8 cellular contexts compared by ENCODE assay signal in genomic region chr5:133552925-133553525, GRCh38. TPM values are rescaled to one million over a fixed set of nuclear protein-coding genes. Genes with fewer than 3 reads are reported as not detected.
DNase-seq lines count a peak whose midpoint lies in the region; ATAC-seq lines count a peak whose summit lies in the region.

No MANE protein-coding gene starts in this region.

- no peaks in the 10 kb centered on the region for H3K27me3 ChIP-seq in right cardiac atrium (ENCODE audit: control insufficient read depth, insufficient read depth)

- peak; percentile 74 for ATAC-seq in HG03159 (IDR thresholded peaks at IDR 0.05; ENCODE audit: unreplicated experiment)
- ATAC-seq in right cardiac atrium = peak in 1 of 2 donors; percentile 73
- ATAC-seq in GM21786 (IDR thresholded peaks at IDR 0.05; ENCODE audit: unreplicated experiment) = no peak

- 28% methylated on average over 13 of the region's 13 CpGs for WGBS in right cardiac atrium

- H3K4me3 ChIP-seq in right cardiac atrium (ENCODE audit: low read length) = no peak overlapping the region

- H3K27ac ChIP-seq in right cardiac atrium (ENCODE audit: low read length) = no peak overlapping the region

- no peaks in the 10 kb centered on the region for H3K9me3 ChIP-seq in right cardiac atrium (ENCODE audit: control insufficient read depth, low read length)

- DNase-seq in GDM1 (lab: John Stamatoyannopoulos, UW) (peak; percentile 25), SK-N-DZ (ENCODE audit: low spot score) (peak; percentile 60), right cardiac atrium (peak; percentile 43 to 74 (median 59)), NCI-H2107 (lab: John Stamatoyannopoulos, UW) (no peak)
- DNase-seq in activated naive CD4-positive, alpha-beta T cell (lab: John Stamatoyannopoulos, UW) = peak in 3 of 4 experiments; percentile 3 to 29 (median 9)
- peak; percentile 71 for DNase-seq in stimulated activated CD4-positive, alpha-beta T cell treated with anti-CD3 and anti-CD28 coated beads, Interleukin-15, amount 100 ng/mL, for 24 hours

- intact Hi-C loops in right cardiac atrium (cut with DNase I) = no loop called here

- H3K4me1 ChIP-seq in right cardiac atrium (ENCODE audit: control insufficient read depth, insufficient read depth, low read length) = no peaks in the 10 kb centered on the region

RNA-seq across cellular contexts. Expression of gene FSTL4, which starts 59.3 kb away (rescaled TPM):
- 3.5 and 4.6 TPM in 2 replicates for polyA plus RNA-seq in SK-N-DZ (2014; cell fraction: cytosol; rRNA removed)
- 2.2 and 2.6 TPM in 2 replicates for polyA plus RNA-seq in SK-N-DZ (2014; cell fraction: nucleus; rRNA removed)
- total RNA-seq in right cardiac atrium = not detected
- polyA plus RNA-seq in right cardiac atrium = not detected
